12 cellular contexts compared by ENCODE assay signal in genomic region chr14:61253064-61253753, GRCh38. TPM values are rescaled to one million over a fixed set of nuclear protein-coding genes. Genes with fewer than 3 reads are reported as not detected.
A peak's percentile ranks its signal among the peaks of the same experiment; 100 is the strongest.
DNase-seq lines count a peak whose midpoint lies in the region; TF ChIP-seq lines count a peak whose summit lies in the region.
"Had no signal": no experiment of that assay in that cellular context is flagged by ENCODE, and none has a peak within 500 bp of the region (broad histone marks: within the 10 kb centered on the region; RNA-seq: fewer than 3 reads in every experiment).

No MANE protein-coding gene starts in this region.

- H3K27ac ChIP-seq in fibroblast of lung (ENCODE audit: insufficient read depth, low read length) = no peak overlapping the region

- H3K4me1 Mint-ChIP-seq in HFFc6 (ENCODE audit: low read depth) = peaks cover 51% of the 10 kb centered on the region
- H3K4me1 Mint-ChIP-seq in Calu3 (ENCODE audit: low read depth, unreplicated experiment) = peaks cover 7% of the 10 kb centered on the region
- H3K4me1 Mint-ChIP-seq: activated naive CD4-positive, alpha-beta T cell treated with anti-CD3 and anti-CD28 coated beads, Interleukin-2, amount 50 U/mL, for 24 hours had no signal

- H3K4me3 Mint-ChIP-seq in HFFc6 (peak overlapping the region; percentile 38; the same call in 1 of the 2 replicates), Calu3 (ENCODE audit: low read depth, unreplicated experiment) (no peak overlapping the region)
- H3K4me3 Mint-ChIP-seq: activated naive CD4-positive, alpha-beta T cell treated with anti-CD3 and anti-CD28 coated beads, Interleukin-2, amount 50 U/mL, for 24 hours had no signal

- peak; percentile 15 to 34 for DNase-seq in AML-193 (lab: John Stamatoyannopoulos, UW)
- DNase-seq in HFFc6 = no peak
- DNase-seq in OCI-M1 (lab: John Stamatoyannopoulos, UW) = peak; percentile 55
- DNase-seq in fibroblast of lung (ENCODE audit: low read depth in 2 of 2) = no peak
- no peak for DNase-seq in NCI-H1105 treated with DMSO at 0.1 percent for 48 hours (lab: John Stamatoyannopoulos, UW)
- no peak for DNase-seq in NCI-H774 (lab: John Stamatoyannopoulos, UW)
- DNase-seq in posterior vena cava (ENCODE audit: low spot score) = no peak
- no peak for DNase-seq in Calu3

- H3K4me2 ChIP-seq in fibroblast of lung (ENCODE audit: extremely low read depth, insufficient read depth, low read length) = no peak overlapping the region

- no peaks in the 10 kb centered on the region for H4K20me1 ChIP-seq in fibroblast of lung (ENCODE audit: control insufficient read depth, extremely low read depth, insufficient read depth, low read length)

- no peaks in the 10 kb centered on the region for H3K36me3 Mint-ChIP-seq in HFFc6 (ENCODE audit: low read depth)
- H3K36me3 Mint-ChIP-seq in Calu3 (ENCODE audit: insufficient read depth, unreplicated experiment) = no peaks in the 10 kb centered on the region
- H3K36me3 Mint-ChIP-seq: activated naive CD4-positive, alpha-beta T cell treated with anti-CD3 and anti-CD28 coated beads, Interleukin-2, amount 50 U/mL, for 24 hours had no signal

- no TSS peak for BruUV-seq in Calu3 (replicated peaks; lab: Mats Ljungman, UMichigan)

- H3K9me3 Mint-ChIP-seq in HFFc6 (no peaks in the 10 kb centered on the region), Calu3 (ENCODE audit: low read depth, unreplicated experiment) (no peaks in the 10 kb centered on the region)
- H3K9me3 Mint-ChIP-seq: activated naive CD4-positive, alpha-beta T cell treated with anti-CD3 and anti-CD28 coated beads, Interleukin-2, amount 50 U/mL, for 24 hours had no signal

- TF ChIP-seq CTCF in HFFc6 (IDR thresholded peaks at IDR 0.05) (peak; percentile 24), fibroblast of lung (conservative IDR thresholded peaks at IDR 0.05 in 1 of 2, IDR thresholded peaks at IDR 0.05 in 1 of 2; ENCODE audit: low read depth in 1 of 2, low read length in 2 of 2) (no peak), Calu3 (IDR thresholded peaks at IDR 0.05; ENCODE audit: unreplicated experiment) (no peak)

- H3K9ac ChIP-seq in fibroblast of lung (ENCODE audit: insufficient read depth, low read length) = no peak overlapping the region

- peak overlapping the region; percentile 34 for H2AFZ ChIP-seq in fibroblast of lung (ENCODE audit: low read length)

- no peaks in the 10 kb centered on the region for H3K36me3 ChIP-seq in fibroblast of lung (ENCODE audit: control insufficient read depth, insufficient read depth, low read length)
- H3K36me3 ChIP-seq: BE2C, SJSA1 had no signal

- no peak overlapping the region for H3K4me3 ChIP-seq in fibroblast of lung (replicated peaks in 1 of 4; ENCODE audit: control extremely low read depth in 1 of 4, insufficient read depth in 1 of 4, low read depth in 3 of 4, low read length in 4 of 4)
- H3K4me3 ChIP-seq: SJSA1, skin epidermis had no signal

- H3K27me3 Mint-ChIP-seq in HFFc6 (ENCODE audit: insufficient read depth) (no peaks in the 10 kb centered on the region), Calu3 (ENCODE audit: unreplicated experiment) (no peaks in the 10 kb centered on the region)

- H3K9me3 ChIP-seq in fibroblast of lung (ENCODE audit: control insufficient read depth, insufficient read depth, low read depth, low read length) = no peaks in the 10 kb centered on the region
- H3K9me3 ChIP-seq: BE2C, SJSA1 had no signal

- H3K4me1 ChIP-seq in fibroblast of lung (ENCODE audit: control insufficient read depth, extremely low read depth, insufficient read depth, low read length) = peaks cover 9% of the 10 kb centered on the region
- H3K4me1 ChIP-seq: BE2C had no signal

- H3K27ac Mint-ChIP-seq in HFFc6 (peak overlapping the region; percentile 85; the same call in 1 of the 2 replicates), Calu3 (ENCODE audit: unreplicated experiment) (no peak overlapping the region)
- H3K27ac Mint-ChIP-seq: activated naive CD4-positive, alpha-beta T cell treated with anti-CD3 and anti-CD28 coated beads, Interleukin-2, amount 50 U/mL, for 24 hours had no signal

- intact Hi-C loops in posterior vena cava (cut with DNase I) = loop anchor here (5.0 kb wide), 1 partner anchor 631 kb away; no protein-coding TSS in a partner anchor
- intact Hi-C loops in Calu3 (cut with micrococcal nuclease; ENCODE audit: unreplicated experiment) = loop anchor here (5.0 to 10.0 kb wide), 4 partner anchors 271 to 898 kb away; partner anchors contain the start of genes SIX4, SLC38A6 and TRMT5

- H3K79me2 ChIP-seq in fibroblast of lung (ENCODE audit: control insufficient read depth, insufficient read depth, low read length) = no peaks in the 10 kb centered on the region

- H3K27me3 ChIP-seq in fibroblast of lung (ENCODE audit: control insufficient read depth, insufficient read depth, low read length) = no peaks in the 10 kb centered on the region
- H3K27me3 ChIP-seq: SJSA1 had no signal

- CTCF ChIA-PET in Calu3 (lab: Charles Lee) = interaction anchor here (0.8 to 2.1 kb wide), 5 partner anchors 109 to 628 kb away, joined by 3 to 13 read pairs (median 4); partner anchors contain the start of genes SLC38A6 and TRMT5

RNA-seq across cellular contexts. Expression of gene TMEM30B, which starts 27.9 kb away (rescaled TPM):
- total RNA-seq in HFFc6 (2021; fragmentation: NEBNext Ultra II Directional; extraction: Animal tissue kit (Norgen Biotek cat#: 25700)) = not detected
- total RNA-seq in fibroblast of lung (0.51 and 0.83 TPM in 2 replicates), posterior vena cava (10 to 100 TPM; 27.3 to 50.2 TPM), Calu3 (2022) (55.5 and 79.2 TPM in 2 replicates)
- polyA plus RNA-seq in fibroblast of lung = 0.22 and 0.52 TPM in 2 replicates
- 0.31 and 0.65 TPM in 2 replicates for polyA plus RNA-seq in fibroblast of lung (2012)
- 1.1 and 2.5 TPM in 2 replicates for polyA minus RNA-seq in fibroblast of lung (ENCODE audit: low replicate concordance)
- total RNA-seq: SJSA1 had no signal

Comparison
In these comparisons a context has a peak if more than half of its experiments do, and no peak if none do; other contexts are left out.
1. DNase-seq: peak in AML-193 (2 of 2) and OCI-M1 (single experiment); none in HFFc6 (single experiment), fibroblast of lung (0 of 2), NCI-H1105 treated with DMSO at 0.1 percent for 48 hours (single experiment), NCI-H774 (single experiment), posterior vena cava (single experiment) and Calu3 (single experiment).
2. RNA of gene TMEM30B, which starts 27.9 kb away (total RNA-seq): 55.5 to 79.2 TPM in Calu3 and 27.3 to 50.2 TPM in posterior vena cava; 0.51 to 0.83 TPM in fibroblast of lung and not detected in HFFc6; every median in the first group is over 10 times any median in the second.